Comparison of ENCODE assay signal across 2 cellular contexts in genomic region chr4:184320630-184321029, GRCh38.
TF ChIP-seq lines count a peak whose summit lies in the region.

No MANE protein-coding gene starts in this region.

TF ChIP-seq in IMR-90, 13 proteins besides CTCF, POLR2A, EP300 and RAD21:
- TF ChIP-seq NFE2L2 (IDR thresholded peaks at IDR 0.05; ENCODE audit: low read depth, low read length) (no peak), BHLHE40 (IDR thresholded peaks at IDR 0.05; ENCODE audit: low read depth, low read length) (peak; percentile 83)

TF ChIP-seq in neural cell, 6 proteins besides CTCF, POLR2A, EP300 and RAD21:
- TF ChIP-seq POLR2AphosphoS5 (IDR thresholded peaks at IDR 0.05) (peak; percentile 54), MXI1 (conservative IDR thresholded peaks at IDR 0.05; ENCODE audit: poor library complexity, severe bottlenecking) (no peak), EZH2 (IDR thresholded peaks at IDR 0.05; ENCODE audit: borderline replicate concordance, insufficient read depth, low read length, poor library complexity, severe bottlenecking) (no peak), REST (IDR thresholded peaks at IDR 0.05; ENCODE audit: borderline replicate concordance) (no peak), SMC3 (conservative IDR thresholded peaks at IDR 0.05; ENCODE audit: poor library complexity) (no peak), TAF1 (IDR thresholded peaks at IDR 0.05; ENCODE audit: low read depth) (no peak)
